20 cellular contexts compared by ENCODE assay signal in the genomic region with DNA sequence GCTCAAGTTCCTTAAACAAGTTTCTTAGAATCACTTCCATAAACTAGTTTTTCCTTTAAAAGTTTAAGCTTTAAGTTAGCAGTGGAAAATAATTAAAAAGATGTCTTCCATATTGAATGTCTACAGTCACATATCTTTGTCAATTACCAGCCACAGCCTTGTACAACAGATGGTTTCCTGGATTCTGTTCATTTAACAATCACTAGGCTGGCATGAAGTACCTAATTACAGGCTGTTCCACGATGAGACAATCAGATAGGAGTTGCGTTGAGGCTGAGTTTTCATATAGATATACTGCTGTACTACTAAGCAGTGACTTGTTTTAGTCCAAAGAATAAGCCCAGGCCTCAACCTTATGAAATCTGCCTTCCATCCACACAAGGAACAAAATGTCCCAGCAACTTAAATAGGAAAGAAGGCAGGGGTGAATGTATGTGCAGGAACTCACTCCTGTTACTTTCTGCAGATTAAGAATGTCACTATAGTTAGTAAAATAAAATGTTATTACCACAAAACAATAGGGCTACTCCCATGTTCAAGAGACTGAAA.
DNase-seq lines count a peak whose midpoint lies in the region; ATAC-seq and TF ChIP-seq lines count a peak whose summit lies in the region.
"Had no signal": no experiment of that assay in that cellular context is flagged by ENCODE, and none has a peak within 500 bp of the region (broad histone marks: within the 10 kb centered on the region; RNA-seq: fewer than 3 reads in every experiment).

No MANE protein-coding gene starts in this region.

- intact Hi-C loops in gastrocnemius medialis (cut with DNase I; ENCODE audit: low total_unique reads): no loop called here

- H3K9me3 ChIP-seq in adipocyte (ENCODE audit: control insufficient read depth, low read length) (no peaks in the 10 kb centered on the region), gastrocnemius medialis (no peaks in the 10 kb centered on the region)
- H3K9me3 ChIP-seq: Peyer's patch had no signal

- H3K27ac ChIP-seq in gastrocnemius medialis: peak overlapping the region; percentile 7 to 46 (median 28)
- H3K27ac ChIP-seq: neural progenitor cell, Peyer's patch had no signal

- TF ChIP-seq POLR2A in gastrocnemius medialis (IDR thresholded peaks at IDR 0.05): no peak

- H3K36me3 ChIP-seq in adipocyte (ENCODE audit: control insufficient read depth, insufficient read depth, low read length, severe bottlenecking) (peaks cover 24% of the 10 kb centered on the region), gastrocnemius medialis (peaks cover 0 to 22% of the 10 kb centered on the region in 2 donors)
- H3K36me3 ChIP-seq: neural progenitor cell had no signal

- H3K9ac ChIP-seq in adipocyte (ENCODE audit: low read length): no peak overlapping the region
- H3K9ac ChIP-seq: neural progenitor cell had no signal

- H3K27me3 ChIP-seq in adipocyte (replicated peaks; ENCODE audit: control insufficient read depth, insufficient read depth, low read length) (no peaks in the 10 kb centered on the region), gastrocnemius medialis (no peaks in the 10 kb centered on the region)
- H3K27me3 ChIP-seq: neural progenitor cell, Peyer's patch had no signal

- DNase-seq in NCI-H1436 (lab: John Stamatoyannopoulos, UW) (peak; percentile 39), NCI-H1436 treated with DMSO at 0.1 percent for 48 hours (lab: John Stamatoyannopoulos, UW) (no peak), NCI-H1694 (lab: John Stamatoyannopoulos, UW) (peak; percentile 88), adipocyte (ENCODE audit: low read depth) (peak; percentile 9), gastrocnemius medialis (no peak), T1000 (lab: John Stamatoyannopoulos, UW) (no peak), GM10266 (ENCODE audit: extremely low spot score) (no peak)
- DNase-seq: 8988T; activated CD4-positive, alpha-beta T cell treated with anti-CD3 and anti-CD28 coated beads, Interleukin-2, amount 10 ng/mL, durations not matched to agents 7 days and 5 days; activated naive CD4-positive, alpha-beta T cell treated with anti-CD3 and anti-CD28 coated beads for 36 hours; Calu3; HFFc6; Karpas-422; left cardiac atrium; midbrain; NCI-H187 treated with DMSO at 0.1 percent for 48 hours; Peyer's patch; stimulated activated CD4-positive, alpha-beta T cell treated with anti-CD3 and anti-CD28 coated beads, Interleukin-12 subunit alpha, Interleukin-12 subunit beta, amount 100 ng/mL, for 4 hours had no signal

- peak; percentile 64 to 74 for ATAC-seq in gastrocnemius medialis
- ATAC-seq in HG03097 (IDR thresholded peaks at IDR 0.05; ENCODE audit: low FRiP score, unreplicated experiment): no peak
- ATAC-seq: left cardiac atrium had no signal

- H3K4me3 ChIP-seq in adipocyte (ENCODE audit: low read length): no peak overlapping the region
- H3K4me3 ChIP-seq in gastrocnemius medialis: no peak overlapping the region
- H3K4me3 ChIP-seq: neural progenitor cell, Peyer's patch had no signal

- no peak for TF ChIP-seq CTCF in gastrocnemius medialis (IDR thresholded peaks at IDR 0.05 in 4 of 5, conservative IDR thresholded peaks at IDR 0.05 in 1 of 5)
- no peak for TF ChIP-seq CTCF in GM10266 (IDR thresholded peaks at IDR 0.05; ENCODE audit: control insufficient read depth, insufficient read depth, low read depth, missing control alignments)

- H3K4me1 ChIP-seq in adipocyte (ENCODE audit: control insufficient read depth, insufficient read depth, low read length) (peaks cover 5% of the 10 kb centered on the region), gastrocnemius medialis (peaks cover 22% of the 10 kb centered on the region in 2 donors)
- H3K4me1 ChIP-seq: neural progenitor cell, Peyer's patch had no signal

- in situ Hi-C loops in gastrocnemius medialis (cut with MboI; ENCODE audit: low sequenced_read_pairs in 4 of 4): no loop called here

Comparison
In these comparisons a context has a peak if more than half of its experiments do, and no peak if none do; other contexts are left out.
1. DNase-seq: peak in NCI-H1436 (single experiment), NCI-H1694 (single experiment) and adipocyte (single experiment); none in NCI-H1436 treated with DMSO at 0.1 percent for 48 hours (single experiment), gastrocnemius medialis (0 of 2), T1000 (single experiment) and GM10266 (single experiment).